ENCODE assay signal across 1 cellular context in the genomic region with DNA sequence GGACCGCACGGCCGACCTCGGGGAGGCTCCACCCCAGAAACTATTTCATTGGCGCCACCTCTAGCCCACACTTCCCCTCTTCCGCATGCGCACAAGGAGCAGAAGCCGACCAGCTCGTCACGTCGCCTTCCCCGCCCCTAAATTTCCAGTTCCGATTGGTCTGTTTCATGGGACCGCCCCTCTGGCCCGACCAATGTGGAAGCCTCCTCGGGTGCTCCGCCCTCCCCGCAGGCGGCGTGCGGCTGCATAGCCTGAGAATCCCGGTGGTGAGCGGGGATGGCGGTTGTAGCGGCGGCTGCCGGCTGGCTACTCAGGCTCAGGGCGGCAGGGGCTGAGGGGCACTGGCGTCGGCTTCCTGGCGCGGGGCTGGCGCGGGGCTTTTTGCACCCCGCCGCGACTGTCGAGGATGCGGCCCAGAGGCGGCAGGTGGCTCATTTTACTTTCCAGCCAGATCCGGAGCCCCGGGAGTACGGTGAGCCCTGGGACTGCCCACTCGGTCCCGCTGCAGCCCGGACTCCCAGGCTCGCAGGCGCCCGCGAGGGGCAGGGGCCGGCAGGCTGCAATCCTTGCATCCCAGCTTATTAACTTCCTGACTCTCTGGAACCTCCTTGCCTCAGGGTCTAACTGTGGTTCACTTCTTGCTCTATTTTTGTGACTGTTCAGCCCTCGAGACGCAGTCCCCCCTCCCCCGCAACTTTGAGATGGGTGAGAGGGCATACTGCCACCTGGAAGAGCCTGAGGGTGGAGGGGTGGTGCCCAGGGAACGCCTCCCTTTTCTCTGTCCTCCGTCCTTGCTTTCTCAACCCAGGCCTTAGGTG.
TF ChIP-seq lines count a peak whose summit lies in the region.

A gene (plus strand): TSS at position 254 of the 818 bp plus-strand sequence. CDS start 23 bp downstream, at position 277.

TF ChIP-seq in A549, 52 proteins besides CTCF, POLR2A, EP300 and RAD21 (continued from another document):
- TF ChIP-seq, protein P1, sequence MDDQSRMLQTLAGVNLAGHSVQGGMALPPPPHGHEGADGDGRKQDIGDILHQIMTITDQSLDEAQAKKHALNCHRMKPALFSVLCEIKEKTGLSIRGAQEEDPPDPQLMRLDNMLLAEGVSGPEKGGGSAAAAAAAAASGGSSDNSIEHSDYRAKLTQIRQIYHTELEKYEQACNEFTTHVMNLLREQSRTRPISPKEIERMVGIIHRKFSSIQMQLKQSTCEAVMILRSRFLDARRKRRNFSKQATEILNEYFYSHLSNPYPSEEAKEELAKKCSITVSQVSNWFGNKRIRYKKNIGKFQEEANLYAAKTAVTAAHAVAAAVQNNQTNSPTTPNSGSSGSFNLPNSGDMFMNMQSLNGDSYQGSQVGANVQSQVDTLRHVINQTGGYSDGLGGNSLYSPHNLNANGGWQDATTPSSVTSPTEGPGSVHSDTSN (IDR thresholded peaks at IDR 0.05), result no peak
- TF ChIP-seq ZNF302 (CRISPR knock-in tag; IDR thresholded peaks at IDR 0.05) (no peak), CHD4 (IDR thresholded peaks at IDR 0.05; ENCODE audit: borderline replicate concordance) (no peak), PHF8 (IDR thresholded peaks at IDR 0.05; ENCODE audit: borderline replicate concordance, low read depth) (peak; percentile 12; the same call in 1 of the 2 replicates), CBX8 (IDR thresholded peaks at IDR 0.05) (no peak)
- TF ChIP-seq, protein P2, sequence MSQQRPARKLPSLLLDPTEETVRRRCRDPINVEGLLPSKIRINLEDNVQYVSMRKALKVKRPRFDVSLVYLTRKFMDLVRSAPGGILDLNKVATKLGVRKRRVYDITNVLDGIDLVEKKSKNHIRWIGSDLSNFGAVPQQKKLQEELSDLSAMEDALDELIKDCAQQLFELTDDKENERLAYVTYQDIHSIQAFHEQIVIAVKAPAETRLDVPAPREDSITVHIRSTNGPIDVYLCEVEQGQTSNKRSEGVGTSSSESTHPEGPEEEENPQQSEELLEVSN (IDR thresholded peaks at IDR 0.05; ENCODE audit: borderline replicate concordance, low read depth), result no peak
